ENCODE assay signal across 8 cellular contexts in the genomic region with DNA sequence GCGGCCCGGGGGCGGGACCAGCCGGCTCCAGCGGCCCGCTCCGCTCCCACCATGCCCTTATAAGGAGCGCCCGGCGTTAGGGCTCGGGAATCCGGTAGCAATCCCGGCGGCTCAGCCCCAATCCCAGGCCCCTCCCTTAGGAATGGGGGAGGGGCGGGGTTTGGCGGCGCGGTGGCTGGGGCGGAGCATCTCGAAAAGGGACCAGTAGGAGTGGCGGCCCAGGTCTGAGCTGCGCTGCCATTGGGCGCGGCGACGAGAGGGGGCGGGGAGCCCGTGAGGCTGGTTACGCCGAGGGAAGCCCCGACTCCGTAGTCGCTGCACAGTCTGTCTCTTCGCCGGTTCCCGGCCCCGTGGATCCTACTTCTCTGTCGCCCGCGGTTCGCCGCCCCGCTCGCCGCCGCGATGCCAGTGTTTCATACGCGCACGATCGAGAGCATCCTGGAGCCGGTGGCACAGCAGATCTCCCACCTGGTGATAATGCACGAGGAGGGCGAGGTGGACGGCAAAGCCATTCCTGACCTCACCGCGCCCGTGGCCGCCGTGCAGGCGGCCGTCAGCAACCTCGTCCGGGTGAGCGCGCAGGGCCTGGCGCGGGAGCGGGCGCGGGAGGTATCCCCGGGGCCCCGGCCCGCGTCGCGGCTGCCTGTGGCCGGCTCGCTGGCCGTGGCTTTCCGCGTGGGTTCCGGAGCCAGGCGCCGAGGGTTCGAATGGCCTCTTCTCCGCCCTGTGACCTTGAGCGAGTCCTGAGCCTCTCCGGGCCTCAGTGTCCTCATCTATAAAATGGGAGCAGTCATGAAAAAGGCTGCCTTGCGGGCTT. TPM values are rescaled to one million over a fixed set of nuclear protein-coding genes. Genes with fewer than 3 reads are reported as not detected.
DNase-seq lines count a peak whose midpoint lies in the region; ATAC-seq and TF ChIP-seq lines count a peak whose summit lies in the region.

A gene (plus strand): TSS at position 311 of the 817 bp plus-strand sequence. CDS start 92 bp downstream, at position 403.

- H3K4me1 Mint-ChIP-seq in T-helper 2 cell treated with Interferon-gamma antibody and Interleukin-4, amounts not matched to agents 5 μg/mL and 100 μg/mL, for 36 hours (ENCODE audit: low read depth): peaks cover 36% of the 10 kb centered on the region

- no peaks in the 10 kb centered on the region for H3K27me3 ChIP-seq in ascending aorta
- H3K27me3 ChIP-seq in right cardiac atrium (ENCODE audit: control insufficient read depth, insufficient read depth): no peaks in the 10 kb centered on the region
- H3K27me3 ChIP-seq in vagina: no peaks in the 10 kb centered on the region

- whole genome bisulfite sequencing in right cardiac atrium: under 1% methylated on average over 90 of the region's 90 CpGs

- H3K27me3 Mint-ChIP-seq in T-helper 2 cell treated with Interferon-gamma antibody and Interleukin-4, amounts not matched to agents 5 μg/mL and 100 μg/mL, for 36 hours (ENCODE audit: low read depth): no peaks in the 10 kb centered on the region

- peaks cover 20% of the 10 kb centered on the region for H3K36me3 Mint-ChIP-seq in T-helper 2 cell treated with Interferon-gamma antibody and Interleukin-4, amounts not matched to agents 5 μg/mL and 100 μg/mL, for 36 hours (ENCODE audit: low read depth)

- H3K27ac ChIP-seq in ascending aorta (peak within 1 kb of the TSS; percentile 95), right cardiac atrium (ENCODE audit: low read length) (peak within 1 kb of the TSS; percentile 94), vagina (peak within 1 kb of the TSS; percentile 90)

- H3K9me3 ChIP-seq in ascending aorta (no peaks in the 10 kb centered on the region), right cardiac atrium (ENCODE audit: control insufficient read depth, low read length) (no peaks in the 10 kb centered on the region), vagina (no peaks in the 10 kb centered on the region)

- peak within 1 kb of the TSS; percentile 95 for H3K4me3 Mint-ChIP-seq in T-helper 2 cell treated with Interferon-gamma antibody and Interleukin-4, amounts not matched to agents 5 μg/mL and 100 μg/mL, for 36 hours

- ATAC-seq in GM18502 (IDR thresholded peaks at IDR 0.05; ENCODE audit: poor library complexity, unreplicated experiment) (peak; percentile 96), HG02970 (IDR thresholded peaks at IDR 0.05; ENCODE audit: low FRiP score, unreplicated experiment) (peak; percentile 98), right cardiac atrium (peak; percentile 97)

- H3K36me3 ChIP-seq in ascending aorta (no peaks in the 10 kb centered on the region), vagina (no peaks in the 10 kb centered on the region)

- no peaks in the 10 kb centered on the region for H3K9me3 Mint-ChIP-seq in T-helper 2 cell treated with Interferon-gamma antibody and Interleukin-4, amounts not matched to agents 5 μg/mL and 100 μg/mL, for 36 hours

- intact Hi-C loops in ascending aorta (cut with DNase I) (loop anchor here (1.0 to 5.0 kb wide), 4 partner anchors 32 to 111 kb away; no protein-coding TSS in a partner anchor), right cardiac atrium (cut with DNase I) (loop anchor here in 2 of 4 donors (5.0 kb wide), 1 partner anchor 84 kb away; no protein-coding TSS in a partner anchor), vagina (cut with DNase I) (no loop called here)

- peak in 1 of 2 donors; percentile 99 for TF ChIP-seq POLR2A in vagina (IDR thresholded peaks at IDR 0.05)

- peak; percentile 88 to 92 for DNase-seq in NCI-H1930 (lab: John Stamatoyannopoulos, UW)
- DNase-seq in T-helper 2 cell treated with Interferon-gamma antibody and Interleukin-4, amounts not matched to agents 5 μg/mL and 100 μg/mL, for 36 hours (ENCODE audit: low spot score): peak; percentile 95
- peak; percentile 93 to 99 for DNase-seq in ascending aorta (ENCODE audit: low spot score in 2 of 2)
- peak; percentile 97 to 99 (median 99) for DNase-seq in right cardiac atrium
- peak; percentile 96 for DNase-seq in putamen (ENCODE audit: low spot score)
- peak; percentile 97 to 99 for DNase-seq in vagina (ENCODE audit: extremely low spot score in 2 of 2)

- H3K4me3 ChIP-seq in ascending aorta: peak within 1 kb of the TSS; percentile 87 to 91
- H3K4me3 ChIP-seq in right cardiac atrium (ENCODE audit: low read length): peak within 1 kb of the TSS; percentile 96
- peak within 1 kb of the TSS; percentile 61 to 88 for H3K4me3 ChIP-seq in vagina

- TF ChIP-seq CTCF in ascending aorta (IDR thresholded peaks at IDR 0.05): no peak
- TF ChIP-seq CTCF in vagina (IDR thresholded peaks at IDR 0.05): peak in 2 of 3 experiments; percentile 11 to 14

- H3K27ac Mint-ChIP-seq in T-helper 2 cell treated with Interferon-gamma antibody and Interleukin-4, amounts not matched to agents 5 μg/mL and 100 μg/mL, for 36 hours: peak within 1 kb of the TSS; percentile 99

- H3K4me1 ChIP-seq in ascending aorta: peaks cover 0 to 16% of the 10 kb centered on the region in 2 donors
- H3K4me1 ChIP-seq in right cardiac atrium (ENCODE audit: control insufficient read depth, insufficient read depth, low read length): peaks cover 3% of the 10 kb centered on the region
- peaks cover 44% of the 10 kb centered on the region for H3K4me1 ChIP-seq in vagina

RNA-seq across cellular contexts. Expression of the gene that starts here (rescaled TPM):
- 333 TPM for total RNA-seq in ascending aorta
- 100 to 1,000 TPM; 203 to 246 (median 224) TPM for total RNA-seq in right cardiac atrium
- polyA plus RNA-seq in right cardiac atrium: 74.6 TPM
- 74.6 TPM for total RNA-seq in vagina

Comparison
In these comparisons a context has a peak if more than half of its experiments do, and no peak if none do; other contexts are left out.
1. Peak in every context shown above with its lines: DNase-seq, ATAC-seq, H3K4me3 ChIP-seq and H3K27ac ChIP-seq.
2. CTCF ChIP-seq: peak in vagina (2 of 3); none in ascending aorta (0 of 3).